Comparison of ENCODE assay signal across 8 cellular contexts in genomic region chr3:49005998-49006397, GRCh38. TPM values are rescaled to one million over a fixed set of nuclear protein-coding genes. Genes with fewer than 3 reads are reported as not detected.
DNase-seq lines count a peak whose midpoint lies in the region; ATAC-seq, FAIRE-seq and TF ChIP-seq lines count a peak whose summit lies in the region.

No MANE protein-coding gene starts in this region.

- H3K79me2 ChIP-seq in OCI-LY7 (ENCODE audit: insufficient read depth, low read depth, low read length) = peaks cover 21% of the 10 kb centered on the region; the same call in 1 of the 2 replicates
- H3K79me2 ChIP-seq in endothelial cell of umbilical vein (ENCODE audit: control insufficient read depth, insufficient read depth, low read length) = peaks cover 18% of the 10 kb centered on the region

- no peak for TF ChIP-seq POLR2A in endothelial cell of umbilical vein (IDR thresholded peaks at IDR 0.05; ENCODE audit: low read depth, low read length)

- peak overlapping the region; percentile 78 for H3K4me3 ChIP-seq in OCI-LY7 (ENCODE audit: low read depth, low read length, poor library complexity, severe bottlenecking)
- H3K4me3 ChIP-seq in endothelial cell of umbilical vein (replicated peaks in 1 of 3; ENCODE audit: insufficient read depth in 1 of 3, low read depth in 1 of 3, low read length in 3 of 3) = peak overlapping the region in 1 of 3 experiments; percentile 46
- H3K4me3 ChIP-seq in retinal pigment epithelial cell (ENCODE audit: low read length) = peak overlapping the region; percentile 76

- CTCF ChIA-PET in Calu3 (lab: Charles Lee) (no interaction called here), OCI-LY7 (lab: Charles Lee; ENCODE audit: unreplicated experiment) (no interaction called here), endothelial cell of umbilical vein (lab: Charles Lee) (interaction anchor here (1.3 to 12.8 kb wide), 4 partner anchors 16 to 88 kb away, joined by 3 to 254 read pairs (median 23); partner anchors contain the start of genes NDUFAF3, P4HTM and QRICH1)

- FAIRE-seq in endothelial cell of umbilical vein (lab: Jason Lieb, UNC) = no peak

- H3K4me1 ChIP-seq in OCI-LY7 (ENCODE audit: insufficient read depth, low read length, poor library complexity, severe bottlenecking) (peaks cover 18% of the 10 kb centered on the region), endothelial cell of umbilical vein (ENCODE audit: control insufficient read depth, extremely low read depth, insufficient read depth, low read length) (peaks cover 15% of the 10 kb centered on the region)

- H2AFZ ChIP-seq in OCI-LY7 (ENCODE audit: low read length) = no peak overlapping the region
- peak overlapping the region; percentile 72 for H2AFZ ChIP-seq in endothelial cell of umbilical vein (ENCODE audit: low read depth, low read length)

- peak overlapping the region; percentile 96 for H3K9ac ChIP-seq in endothelial cell of umbilical vein (replicated peaks; ENCODE audit: extremely low read depth, insufficient read depth, low read length)

- H3K27ac Mint-ChIP-seq in Calu3 (ENCODE audit: unreplicated experiment) = peak overlapping the region; percentile 88

- ATAC-seq in left colon (no peak), GM18511 (IDR thresholded peaks at IDR 0.05; ENCODE audit: unreplicated experiment) (no peak)

- BruUV-seq in Calu3 (replicated peaks; lab: Mats Ljungman, UMichigan) (no TSS peak), OCI-LY7 (replicated peaks; lab: Mats Ljungman, UMichigan) (no TSS peak), endothelial cell of umbilical vein (replicated peaks; lab: Mats Ljungman, UMichigan) (no TSS peak)

- H3K27me3 ChIP-seq in endothelial cell of umbilical vein (ENCODE audit: control insufficient read depth in 2 of 2, insufficient read depth in 2 of 2, low read length in 2 of 2) = no peaks in the 10 kb centered on the region

- no peaks in the 10 kb centered on the region for H3K9me3 ChIP-seq in OCI-LY7 (ENCODE audit: low read length)
- no peaks in the 10 kb centered on the region for H3K9me3 ChIP-seq in endothelial cell of umbilical vein (replicated peaks; ENCODE audit: control insufficient read depth, insufficient read depth, low read length)

- TF ChIP-seq CTCF in Calu3 (IDR thresholded peaks at IDR 0.05; ENCODE audit: unreplicated experiment) (no peak), OCI-LY7 (conservative IDR thresholded peaks at IDR 0.05; ENCODE audit: low read length) (no peak), endothelial cell of umbilical vein (IDR thresholded peaks at IDR 0.05; ENCODE audit: extremely low read depth in 1 of 2, insufficient read depth in 1 of 2, low read depth in 1 of 2, low read length in 2 of 2) (no peak), retinal pigment epithelial cell (conservative IDR thresholded peaks at IDR 0.05; ENCODE audit: low read depth, low read length) (no peak)

- H3K36me3 ChIP-seq in OCI-LY7 (ENCODE audit: insufficient read depth, low read length) = peaks cover 7% of the 10 kb centered on the region; the same call in 1 of the 2 replicates
- H3K36me3 ChIP-seq in endothelial cell of umbilical vein (ENCODE audit: control insufficient read depth in 2 of 2, extremely low read depth in 1 of 2, insufficient read depth in 2 of 2, low read length in 2 of 2) = no peaks in the 10 kb centered on the region

- H3K27ac ChIP-seq in OCI-LY7 (ENCODE audit: low read depth, low read length, poor library complexity, severe bottlenecking) (no peak overlapping the region), endothelial cell of umbilical vein (ENCODE audit: insufficient read depth, low read depth, low read length) (no peak overlapping the region)

- H4K20me1 ChIP-seq in OCI-LY7 (ENCODE audit: insufficient read depth, low read length) (peaks cover 9% of the 10 kb centered on the region; the same call in 1 of the 2 replicates), endothelial cell of umbilical vein (replicated peaks; ENCODE audit: control insufficient read depth, extremely low read depth, insufficient read depth, low read length) (no peaks in the 10 kb centered on the region)

- H3K9me1 ChIP-seq in endothelial cell of umbilical vein (replicated peaks; ENCODE audit: control insufficient read depth, extremely low read depth, insufficient read depth, low read length) = no peaks in the 10 kb centered on the region

- H3K4me2 ChIP-seq in OCI-LY7 (ENCODE audit: low read length) (peak overlapping the region; percentile 99), endothelial cell of umbilical vein (ENCODE audit: insufficient read depth, low read length) (peak overlapping the region; percentile 71)

- intact Hi-C loops in Calu3 (cut with micrococcal nuclease; ENCODE audit: unreplicated experiment) (no loop called here), OCI-LY7 (cut with micrococcal nuclease; ENCODE audit: unreplicated experiment) (loop anchor here (2.0 to 5.0 kb wide), 2 partner anchors 15 to 86 kb away; partner anchors contain the start of genes P4HTM and QRICH1), endothelial cell of umbilical vein (cut with micrococcal nuclease) (no loop called here), left colon (cut with DNase I, micrococcal nuclease) (no loop called here)

- no peaks in the 10 kb centered on the region for H3K27me3 Mint-ChIP-seq in Calu3 (ENCODE audit: unreplicated experiment)

- no peaks in the 10 kb centered on the region for H3K9me3 Mint-ChIP-seq in Calu3 (ENCODE audit: low read depth, unreplicated experiment)

- POLR2A ChIA-PET in OCI-LY7 (lab: Charles Lee) (no interaction called here), endothelial cell of umbilical vein (lab: Charles Lee) (interaction anchor here (1.6 to 3.7 kb wide), 2 partner anchors 15 to 18 kb away, joined by 8 to 40 read pairs; partner anchors contain the start of gene P4HTM)

- dilution Hi-C loops in endothelial cell of umbilical vein (cut with MboI; ENCODE audit: extremely low pct_ligation_motif_present, low sequenced_read_pairs) = no loop called here

- peaks cover 16% of the 10 kb centered on the region for H3K4me1 Mint-ChIP-seq in Calu3 (ENCODE audit: low read depth, unreplicated experiment)

- no peaks in the 10 kb centered on the region for H3K9me2 ChIP-seq in OCI-LY7 (ENCODE audit: insufficient read depth, low read length)

- no peak for DNase-seq in Calu3
- DNase-seq in OCI-LY7 (ENCODE audit: low spot score) = no peak
- DNase-seq in endothelial cell of umbilical vein (ENCODE audit: low read depth, low spot score) = no peak
- no peak for DNase-seq in retinal pigment epithelial cell (ENCODE audit: low read depth)
- no peak for DNase-seq in NCI-H1694 treated with DMSO at 0.1 percent for 48 hours (lab: John Stamatoyannopoulos, UW)
- no peak for DNase-seq in left colon
- DNase-seq in DMS53 (lab: John Stamatoyannopoulos, UW) = no peak

- H3K4me3 Mint-ChIP-seq in Calu3 (ENCODE audit: low read depth, unreplicated experiment) = no peak overlapping the region

- H3K36me3 Mint-ChIP-seq in Calu3 (ENCODE audit: insufficient read depth, unreplicated experiment) = peaks cover 60% of the 10 kb centered on the region

RNA-seq across cellular contexts. Expression of gene WDR6, which starts 1.2 kb away (rescaled TPM):
- total RNA-seq in Calu3 (2022) (113 and 138 TPM in 2 replicates), OCI-LY7 (2022) (128 and 131 TPM in 2 replicates), endothelial cell of umbilical vein (161 and 192 TPM in 2 replicates), left colon (100 to 1,000 TPM; 114 to 121 TPM)
- 92.0 and 101 TPM in 2 replicates for total RNA-seq in OCI-LY7 (2014; rRNA removed; shearing (Covaris generic))
- polyA plus RNA-seq in endothelial cell of umbilical vein = 319 and 337 TPM in 2 replicates
- 116 and 132 TPM in 2 replicates for polyA plus RNA-seq in endothelial cell of umbilical vein (2011; cell fraction: cytosol; rRNA removed)
- 987 and 1,038 TPM in 2 replicates for polyA plus RNA-seq in endothelial cell of umbilical vein (2011; cell fraction: nucleus; rRNA removed)
- 109 and 131 TPM in 2 replicates for polyA plus RNA-seq in endothelial cell of umbilical vein (2012)
- polyA minus RNA-seq in endothelial cell of umbilical vein = 292 and 353 TPM in 2 replicates
- 51.5 TPM for polyA minus RNA-seq in endothelial cell of umbilical vein (2011; cell fraction: cytosol; rRNA and poly(A)+ RNA removed)
- 147 and 154 TPM in 2 replicates for polyA minus RNA-seq in endothelial cell of umbilical vein (2011; cell fraction: nucleus; rRNA and poly(A)+ RNA removed)

RNA-seq across cellular contexts. Expression of gene DALRD3, which starts 12.4 kb away (rescaled TPM):
- 35.1 and 40.9 TPM in 2 replicates for total RNA-seq in Calu3 (2022)
- total RNA-seq in OCI-LY7 (2014; rRNA removed; shearing (Covaris generic)) = 26.3 and 36.2 TPM in 2 replicates
- 35.0 and 35.7 TPM in 2 replicates for total RNA-seq in OCI-LY7 (2022)
- 20.4 and 22.7 TPM in 2 replicates for total RNA-seq in endothelial cell of umbilical vein
- polyA plus RNA-seq in endothelial cell of umbilical vein = 60.8 and 66.0 TPM in 2 replicates
- polyA plus RNA-seq in endothelial cell of umbilical vein (2011; cell fraction: cytosol; rRNA removed) = 27.6 and 33.5 TPM in 2 replicates
- 94.8 and 97.8 TPM in 2 replicates for polyA plus RNA-seq in endothelial cell of umbilical vein (2011; cell fraction: nucleus; rRNA removed)
- polyA plus RNA-seq in endothelial cell of umbilical vein (2012) = 16.1 and 17.5 TPM in 2 replicates
- 51.4 and 57.0 TPM in 2 replicates for polyA minus RNA-seq in endothelial cell of umbilical vein
- polyA minus RNA-seq in endothelial cell of umbilical vein (2011; cell fraction: cytosol; rRNA and poly(A)+ RNA removed) = 23.5 TPM
- polyA minus RNA-seq in endothelial cell of umbilical vein (2011; cell fraction: nucleus; rRNA and poly(A)+ RNA removed) = 14.4 and 17.6 TPM in 2 replicates
- total RNA-seq in left colon = 10 to 100 TPM; 19.2 to 20.5 TPM

RNA-seq across cellular contexts. Expression of gene NDUFAF3, which starts 15.9 kb away (rescaled TPM):
- total RNA-seq in Calu3 (2022) = 124 and 133 TPM in 2 replicates
- total RNA-seq in OCI-LY7 (2014; rRNA removed; shearing (Covaris generic)) = 255 and 309 TPM in 2 replicates
- 124 and 147 TPM in 2 replicates for total RNA-seq in OCI-LY7 (2022)
- total RNA-seq in endothelial cell of umbilical vein = 74.5 and 91.1 TPM in 2 replicates
- 91.4 and 140 TPM in 2 replicates for polyA plus RNA-seq in endothelial cell of umbilical vein
- 67.9 and 83.8 TPM in 2 replicates for polyA plus RNA-seq in endothelial cell of umbilical vein (2011; cell fraction: cytosol; rRNA removed)
- polyA plus RNA-seq in endothelial cell of umbilical vein (2011; cell fraction: nucleus; rRNA removed) = 28.7 and 33.7 TPM in 2 replicates
- polyA plus RNA-seq in endothelial cell of umbilical vein (2012) = 74.2 and 75.4 TPM in 2 replicates
- polyA minus RNA-seq in endothelial cell of umbilical vein = 54.4 and 55.5 TPM in 2 replicates
- 94.3 TPM for polyA minus RNA-seq in endothelial cell of umbilical vein (2011; cell fraction: cytosol; rRNA and poly(A)+ RNA removed)
- polyA minus RNA-seq in endothelial cell of umbilical vein (2011; cell fraction: nucleus; rRNA and poly(A)+ RNA removed) = 26.0 and 38.9 TPM in 2 replicates
- total RNA-seq in left colon = 10 to 100 TPM; 65.2 to 70.1 TPM

RNA-seq across cellular contexts. Expression of gene P4HTM, which starts 16.0 kb away (rescaled TPM):
- total RNA-seq in Calu3 (2022) = 63.0 and 72.0 TPM in 2 replicates
- 45.3 and 48.4 TPM in 2 replicates for total RNA-seq in OCI-LY7 (2014; rRNA removed; shearing (Covaris generic))
- total RNA-seq in OCI-LY7 (2022) = 36.9 and 47.4 TPM in 2 replicates
- total RNA-seq in endothelial cell of umbilical vein = 23.0 and 26.9 TPM in 2 replicates
- 32.7 and 37.9 TPM in 2 replicates for polyA plus RNA-seq in endothelial cell of umbilical vein
- polyA plus RNA-seq in endothelial cell of umbilical vein (2011; cell fraction: cytosol; rRNA removed) = 17.3 and 24.1 TPM in 2 replicates
- polyA plus RNA-seq in endothelial cell of umbilical vein (2011; cell fraction: nucleus; rRNA removed) = 92.9 and 98.1 TPM in 2 replicates
- polyA plus RNA-seq in endothelial cell of umbilical vein (2012) = 10.7 and 13.5 TPM in 2 replicates
- polyA minus RNA-seq in endothelial cell of umbilical vein = 24.2 and 26.3 TPM in 2 replicates
- 48.4 TPM for polyA minus RNA-seq in endothelial cell of umbilical vein (2011; cell fraction: cytosol; rRNA and poly(A)+ RNA removed)
- polyA minus RNA-seq in endothelial cell of umbilical vein (2011; cell fraction: nucleus; rRNA and poly(A)+ RNA removed) = 28.8 and 28.9 TPM in 2 replicates
- 10 to 100 TPM; 33.8 to 47.3 TPM for total RNA-seq in left colon

RNA-seq across cellular contexts. Expression of gene IMPDH2, which starts 23.2 kb away (rescaled TPM):
- total RNA-seq in Calu3 (2022) (160 and 184 TPM in 2 replicates), OCI-LY7 (2022) (328 and 360 TPM in 2 replicates), endothelial cell of umbilical vein (189 and 195 TPM in 2 replicates), left colon (100 to 1,000 TPM; 102 to 122 TPM)
- 295 and 319 TPM in 2 replicates for total RNA-seq in OCI-LY7 (2014; rRNA removed; shearing (Covaris generic))
- 134 and 167 TPM in 2 replicates for polyA plus RNA-seq in endothelial cell of umbilical vein
- 202 and 221 TPM in 2 replicates for polyA plus RNA-seq in endothelial cell of umbilical vein (2011; cell fraction: cytosol; rRNA removed)
- polyA plus RNA-seq in endothelial cell of umbilical vein (2011; cell fraction: nucleus; rRNA removed) = 255 and 269 TPM in 2 replicates
- 194 and 239 TPM in 2 replicates for polyA plus RNA-seq in endothelial cell of umbilical vein (2012)
- 350 and 383 TPM in 2 replicates for polyA minus RNA-seq in endothelial cell of umbilical vein
- 325 TPM for polyA minus RNA-seq in endothelial cell of umbilical vein (2011; cell fraction: cytosol; rRNA and poly(A)+ RNA removed)
- polyA minus RNA-seq in endothelial cell of umbilical vein (2011; cell fraction: nucleus; rRNA and poly(A)+ RNA removed) = 82.4 and 114 TPM in 2 replicates
